28 cellular contexts compared by ENCODE assay signal in the genomic region with DNA sequence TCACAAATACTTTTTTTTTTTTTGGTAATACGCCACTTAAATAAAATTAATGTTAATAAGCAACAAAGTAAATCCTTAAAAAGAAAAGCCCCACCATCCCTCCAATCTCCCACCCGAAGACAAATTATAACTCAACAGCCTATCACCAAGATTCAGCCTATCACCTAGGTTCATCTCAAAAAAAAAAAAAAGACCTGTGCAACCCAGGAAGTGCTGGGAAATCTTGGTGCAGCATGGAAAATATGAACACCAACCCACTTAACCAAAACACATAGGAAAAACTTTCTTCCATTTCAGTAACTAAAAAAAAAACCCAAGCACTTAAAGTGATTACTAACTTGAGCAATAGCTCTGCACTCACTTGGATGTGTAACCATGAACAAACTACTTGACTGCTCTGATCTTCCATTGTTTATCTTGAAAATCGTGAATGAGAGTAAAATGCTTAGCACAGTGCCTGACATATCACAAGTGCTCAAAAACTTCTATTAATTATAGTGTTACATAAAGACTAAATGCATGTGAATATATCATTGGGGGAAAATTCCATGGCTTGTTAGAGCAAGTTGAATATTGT.
DNase-seq lines count a peak whose midpoint lies in the region; ATAC-seq, FAIRE-seq and TF ChIP-seq lines count a peak whose summit lies in the region.
"Had no signal": no experiment of that assay in that cellular context is flagged by ENCODE, and none has a peak within 500 bp of the region (broad histone marks: within the 10 kb centered on the region; RNA-seq: fewer than 3 reads in every experiment).

No MANE protein-coding gene starts in this region.

- no peaks in the 10 kb centered on the region for H3K27me3 Mint-ChIP-seq in CD4-positive, alpha-beta memory T cell
- H3K27me3 Mint-ChIP-seq in activated naive CD8-positive, alpha-beta T cell, result no peaks in the 10 kb centered on the region
- no peaks in the 10 kb centered on the region for H3K27me3 Mint-ChIP-seq in naive thymus-derived CD4-positive, alpha-beta T cell

- H3K4me2 ChIP-seq in A549, result no peak overlapping the region

- intact Hi-C loops in CD4-positive, alpha-beta memory T cell (cut with micrococcal nuclease), result no loop called here
- intact Hi-C loops in naive thymus-derived CD4-positive, alpha-beta T cell (cut with micrococcal nuclease), result no loop called here

- peaks cover 10% of the 10 kb centered on the region; the same call in 2 of the 3 replicates for H3K4me1 ChIP-seq in A549
- H3K4me1 ChIP-seq in CD4-positive, alpha-beta memory T cell (ENCODE audit: insufficient read depth, low read length), result peaks cover 14% of the 10 kb centered on the region
- peaks cover 6 to 9% of the 10 kb centered on the region in 2 donors for H3K4me1 ChIP-seq in naive thymus-derived CD4-positive, alpha-beta T cell (ENCODE audit: control insufficient read depth in 2 of 2, insufficient read depth in 2 of 2, low read length in 2 of 2)
- H3K4me1 ChIP-seq: HAP-1, right lobe of liver, SJCRH30 had no signal

- H3K4me3 ChIP-seq in A549, result no peak overlapping the region
- H3K4me3 ChIP-seq in CD4-positive, alpha-beta memory T cell (ENCODE audit: low read length in 2 of 2), result no peak overlapping the region
- H3K4me3 ChIP-seq in naive thymus-derived CD4-positive, alpha-beta T cell (ENCODE audit: low read length), result no peak overlapping the region
- H3K4me3 ChIP-seq: body of pancreas, HAP-1, heart left ventricle, right lobe of liver, SJCRH30, transverse colon had no signal

- no peaks in the 10 kb centered on the region for H3K9me3 ChIP-seq in A549
- H3K9me3 ChIP-seq in CD4-positive, alpha-beta memory T cell (ENCODE audit: control insufficient read depth in 1 of 2, low read length in 2 of 2), result no peaks in the 10 kb centered on the region
- H3K9me3 ChIP-seq in naive thymus-derived CD4-positive, alpha-beta T cell (ENCODE audit: control insufficient read depth in 2 of 3, low read length in 3 of 3), result no peaks in the 10 kb centered on the region
- H3K9me3 ChIP-seq: body of pancreas, HAP-1, heart left ventricle, right lobe of liver, transverse colon had no signal

- H3K4me3 Mint-ChIP-seq in CD4-positive, alpha-beta memory T cell, result peak overlapping the region in 1 of 8 donors; percentile 6
- peak overlapping the region; percentile 27 for H3K4me3 Mint-ChIP-seq in activated naive CD8-positive, alpha-beta T cell
- peak overlapping the region in 1 of 10 donors; percentile 43 for H3K4me3 Mint-ChIP-seq in naive thymus-derived CD4-positive, alpha-beta T cell
- H3K4me3 Mint-ChIP-seq: nephron progenitor cell had no signal

- peaks cover 0 to 2% (median 0%) of the 10 kb centered on the region in 8 donors for H3K9me3 Mint-ChIP-seq in CD4-positive, alpha-beta memory T cell
- no peaks in the 10 kb centered on the region for H3K9me3 Mint-ChIP-seq in activated naive CD8-positive, alpha-beta T cell (ENCODE audit: low read depth)
- H3K9me3 Mint-ChIP-seq in naive thymus-derived CD4-positive, alpha-beta T cell, result no peaks in the 10 kb centered on the region
- H3K9me3 Mint-ChIP-seq: nephron progenitor cell had no signal

- no peak for TF ChIP-seq RAD21 in A549 (conservative IDR thresholded peaks at IDR 0.05 in 1 of 2, IDR thresholded peaks at IDR 0.05 in 1 of 2)

- CTCF ChIA-PET in A549 (lab: Yijun Ruan, JAX), result interaction anchor here (1.0 to 2.1 kb wide), 9 partner anchors 9 to 110 kb away, joined by 3 to 27 read pairs (median 4); a partner anchor contains a TSS
- CTCF ChIA-PET in CD4-positive, alpha-beta memory T cell (lab: Charles Lee; ENCODE audit: partially characterized antibody), result interaction anchor here (1.1 to 2.1 kb wide), 2 partner anchors 45 to 124 kb away, joined by 3 to 7 read pairs; no protein-coding TSS in a partner anchor
- CTCF ChIA-PET in naive thymus-derived CD4-positive, alpha-beta T cell (lab: Charles Lee), result no interaction called here

- peaks cover 7% of the 10 kb centered on the region for H3K36me3 ChIP-seq in CD4-positive, alpha-beta memory T cell (ENCODE audit: insufficient read depth, low read length)
- peaks cover 0 to 10% (median 7%) of the 10 kb centered on the region in 3 experiments for H3K36me3 ChIP-seq in naive thymus-derived CD4-positive, alpha-beta T cell (ENCODE audit: control insufficient read depth in 2 of 3, insufficient read depth in 3 of 3, low read length in 3 of 3)

- no peak for FAIRE-seq in A549 (lab: Jason Lieb, UNC)

- POLR2A ChIA-PET in A549 (lab: Yijun Ruan, JAX), result no interaction called here
- POLR2A ChIA-PET in CD4-positive, alpha-beta memory T cell (lab: Charles Lee; ENCODE audit: partially characterized antibody), result interaction anchor here (1.3 kb wide), 1 partner anchor 98 kb away, joined by 3 read pairs; no protein-coding TSS in a partner anchor
- POLR2A ChIA-PET in naive thymus-derived CD4-positive, alpha-beta T cell (lab: Charles Lee), result no interaction called here

- no peak for TF ChIP-seq EP300 in A549 (IDR thresholded peaks at IDR 0.05)

- no peak overlapping the region for H3K27ac ChIP-seq in A549
- no peak overlapping the region for H3K27ac ChIP-seq in CD4-positive, alpha-beta memory T cell (ENCODE audit: low read depth, low read length)
- H3K27ac ChIP-seq in naive thymus-derived CD4-positive, alpha-beta T cell (ENCODE audit: low read depth, low read length), result no peak overlapping the region
- H3K27ac ChIP-seq: body of pancreas, heart left ventricle, right lobe of liver, SJCRH30, transverse colon had no signal

- 83% methylated on average over 3 of the region's 3 CpGs for WGBS in A549 (ENCODE audit: missing lambda C conversion rate)

- TF ChIP-seq POLR2A in A549 (IDR thresholded peaks at IDR 0.05; ENCODE audit: low read length), result no peak

- peak overlapping the region in 5 of 7 donors; percentile 4 to 66 (median 61) for H3K27ac Mint-ChIP-seq in CD4-positive, alpha-beta memory T cell
- H3K27ac Mint-ChIP-seq in activated naive CD8-positive, alpha-beta T cell, result peak overlapping the region; percentile 70
- H3K27ac Mint-ChIP-seq in naive thymus-derived CD4-positive, alpha-beta T cell, result peak overlapping the region in 8 of 9 donors; percentile 14 to 83 (median 43)
- H3K27ac Mint-ChIP-seq: nephron progenitor cell had no signal

- H3K27me3 ChIP-seq in CD4-positive, alpha-beta memory T cell (ENCODE audit: insufficient read depth, low read length), result no peaks in the 10 kb centered on the region
- H3K27me3 ChIP-seq in naive thymus-derived CD4-positive, alpha-beta T cell (ENCODE audit: control insufficient read depth in 2 of 2, insufficient read depth in 2 of 2, low read length in 2 of 2), result no peaks in the 10 kb centered on the region
- H3K27me3 ChIP-seq: body of pancreas, heart left ventricle, right lobe of liver, SJCRH30, transverse colon had no signal

- peaks cover 41 to 73% (median 55%) of the 10 kb centered on the region in 4 donors for H3K4me1 Mint-ChIP-seq in CD4-positive, alpha-beta memory T cell
- peaks cover 79% of the 10 kb centered on the region for H3K4me1 Mint-ChIP-seq in activated naive CD8-positive, alpha-beta T cell (ENCODE audit: low read depth)
- H3K4me1 Mint-ChIP-seq in naive thymus-derived CD4-positive, alpha-beta T cell, result peaks cover 27 to 84% (median 80%) of the 10 kb centered on the region in 7 donors
- H3K4me1 Mint-ChIP-seq: nephron progenitor cell had no signal

- DNase-seq in A549 (ENCODE audit: low read depth in 1 of 2, low spot score in 1 of 2) (no peak), NCI-H748 (lab: John Stamatoyannopoulos, UW; ENCODE audit: unreplicated experiment) (no peak), SHP77 treated with DMSO at 0.1 percent for 48 hours (lab: John Stamatoyannopoulos, UW) (no peak), GM20000 (ENCODE audit: low spot score) (no peak), HT-29 (ENCODE audit: low spot score) (no peak)
- no peak for DNase-seq in CD4-positive, alpha-beta memory T cell
- DNase-seq in naive thymus-derived CD4-positive, alpha-beta T cell, result no peak
- DNase-seq: activated CD4-positive, alpha-beta T cell treated with anti-CD3 and anti-CD28 coated beads, Interleukin-2, amount 50 U/mL, for 48 hours; activated T-cell treated with anti-CD3 and anti-CD28 coated beads, Interleukin-2, amount 50 U/mL, for 1 hour; body of pancreas; DMS 273 treated with DMSO at 0.1 percent for 48 hours; erythroblast; heart left ventricle; left cardiac atrium; NCI-H1048; NCI-H187; NCI-H2171 treated with DMSO at 0.1 percent for 48 hours; NCI-H524 treated with DMSO at 0.1 percent for 48 hours; nephron progenitor cell; posterior cingulate gyrus; right lobe of liver; SJCRH30; stimulated activated CD4-positive, alpha-beta T cell treated with anti-CD3 and anti-CD28 coated beads, Interleukin-12 subunit alpha, Interleukin-12 subunit beta, amount 100 ng/mL, for 4 hours; stimulated activated CD4-positive, alpha-beta T cell treated with anti-CD3 and anti-CD28 coated beads, Interleukin-4, amount 100 ng/mL, for 4 hours; transverse colon had no signal

- no peak for ATAC-seq in A549
- ATAC-seq in naive thymus-derived CD4-positive, alpha-beta T cell, result no peak
- ATAC-seq: body of pancreas, heart left ventricle, left cardiac atrium, Panc1, right lobe of liver had no signal

- H3K36me3 Mint-ChIP-seq in CD4-positive, alpha-beta memory T cell, result peaks cover 7 to 68% of the 10 kb centered on the region in 2 donors
- peaks cover 16% of the 10 kb centered on the region for H3K36me3 Mint-ChIP-seq in activated naive CD8-positive, alpha-beta T cell
- peaks cover 0 to 28% (median 17%) of the 10 kb centered on the region in 5 donors for H3K36me3 Mint-ChIP-seq in naive thymus-derived CD4-positive, alpha-beta T cell

- TF ChIP-seq CTCF in A549 (IDR thresholded peaks at IDR 0.05), result no peak
- no peak for TF ChIP-seq CTCF in GM20000 (IDR thresholded peaks at IDR 0.05; ENCODE audit: extremely low read depth, missing control alignments)

TF ChIP-seq in A549, 52 proteins besides CTCF, POLR2A, EP300 and RAD21:
- TF ChIP-seq, protein P1, sequence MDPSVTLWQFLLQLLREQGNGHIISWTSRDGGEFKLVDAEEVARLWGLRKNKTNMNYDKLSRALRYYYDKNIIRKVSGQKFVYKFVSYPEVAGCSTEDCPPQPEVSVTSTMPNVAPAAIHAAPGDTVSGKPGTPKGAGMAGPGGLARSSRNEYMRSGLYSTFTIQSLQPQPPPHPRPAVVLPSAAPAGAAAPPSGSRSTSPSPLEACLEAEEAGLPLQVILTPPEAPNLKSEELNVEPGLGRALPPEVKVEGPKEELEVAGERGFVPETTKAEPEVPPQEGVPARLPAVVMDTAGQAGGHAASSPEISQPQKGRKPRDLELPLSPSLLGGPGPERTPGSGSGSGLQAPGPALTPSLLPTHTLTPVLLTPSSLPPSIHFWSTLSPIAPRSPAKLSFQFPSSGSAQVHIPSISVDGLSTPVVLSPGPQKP (IDR thresholded peaks at IDR 0.05; ENCODE audit: low read depth, low read length), result no peak
- TF ChIP-seq ZNF302 (CRISPR knock-in tag; IDR thresholded peaks at IDR 0.05) (peak; percentile 10; the same call in 1 of the 2 replicates), JUNB (IDR thresholded peaks at IDR 0.05) (no peak)
